Comparison of ENCODE assay signal across 8 cellular contexts in genomic region chr16:84755004-84755672, GRCh38. TPM values are rescaled to one million over a fixed set of nuclear protein-coding genes. Genes with fewer than 3 reads are reported as not detected.
A peak's percentile ranks its signal among the peaks of the same experiment; 100 is the strongest.
DNase-seq lines count a peak whose midpoint lies in the region; ATAC-seq and TF ChIP-seq lines count a peak whose summit lies in the region.

No MANE protein-coding gene starts in this region.

- POLR2A ChIA-PET in naive thymus-derived CD8-positive, alpha-beta T cell (lab: Charles Lee) = interaction anchor here (0.6 to 2.0 kb wide), 4 partner anchors 10 to 197 kb away, joined by 3 to 5 read pairs (median 4); no protein-coding TSS in a partner anchor

- peaks cover 22% of the 10 kb centered on the region; the same call in 1 of the 2 replicates for H3K79me2 ChIP-seq in H9 (ENCODE audit: insufficient read depth, low read length)

- H3K4me1 ChIP-seq in H9 (ENCODE audit: insufficient read depth, low read length) (no peaks in the 10 kb centered on the region; the same call in 1 of the 2 replicates), body of pancreas (peaks cover 14% of the 10 kb centered on the region)

- DNase-seq in Ammon's horn (ENCODE audit: low spot score) = peak; percentile 47
- DNase-seq in H9 = no peak
- no peak for DNase-seq in body of pancreas
- no peak for DNase-seq in naive thymus-derived CD8-positive, alpha-beta T cell
- DNase-seq in SKM-1 treated with dmso at 0.1 percent for 144 hours (lab: John Stamatoyannopoulos, UW; ENCODE audit: unreplicated experiment) = no peak
- no peak for DNase-seq in ACHN
- no peak for DNase-seq in HuH-7 (ENCODE audit: low spot score)

- H3K27ac Mint-ChIP-seq in H9 = peak overlapping the region; percentile 49 to 84 (median 64); a peak in 6 of 7 replicates
- peak overlapping the region; percentile 7 to 95 (median 72) for H3K27ac Mint-ChIP-seq in naive thymus-derived CD8-positive, alpha-beta T cell

- peaks cover 2 to 25% (median 16%) of the 10 kb centered on the region in 3 experiments; a peak in 6 of 7 replicates for H3K36me3 Mint-ChIP-seq in H9 (ENCODE audit: insufficient read depth in 1 of 3, low read depth in 3 of 3)
- peaks cover 0 to 9% (median 5%) of the 10 kb centered on the region in 3 donors for H3K36me3 Mint-ChIP-seq in naive thymus-derived CD8-positive, alpha-beta T cell

- TF ChIP-seq CTCF in H9 (conservative IDR thresholded peaks at IDR 0.05) (no peak), body of pancreas (IDR thresholded peaks at IDR 0.05) (no peak)

- no peaks in the 10 kb centered on the region for H3K27me3 ChIP-seq in H9 (ENCODE audit: insufficient read depth, low read length)
- H3K27me3 ChIP-seq in body of pancreas = no peaks in the 10 kb centered on the region

- peaks cover 3% of the 10 kb centered on the region for H3K79me1 ChIP-seq in H9 (ENCODE audit: insufficient read depth, low read depth, low read length, poor library complexity, severe bottlenecking)

- no peak for ATAC-seq in body of pancreas
- ATAC-seq in naive thymus-derived CD8-positive, alpha-beta T cell = no peak
- ATAC-seq in GM21447 (IDR thresholded peaks at IDR 0.05; ENCODE audit: unreplicated experiment) = no peak

- in situ Hi-C loops in ACHN (cut with HindIII; ENCODE audit: low pct_ligation_motif_present, low pct_unique_long_range_greater_than_20kb, low sequenced_read_pairs) = loop anchor here (25.0 kb wide), 1 partner anchor 207 kb away; no protein-coding TSS in a partner anchor

- no peak overlapping the region for H3T11ph ChIP-seq in H9 (ENCODE audit: low read length)

- no peak overlapping the region for H3K23ac ChIP-seq in H9 (ENCODE audit: insufficient read length, low read depth, low read length)

- H3K4me2 ChIP-seq in H9 (ENCODE audit: insufficient read depth, insufficient read length, low read length) = no peak overlapping the region

- no peak overlapping the region for H3K56ac ChIP-seq in H9 (ENCODE audit: insufficient read length, low read depth, low read length)

- H3K27me3 Mint-ChIP-seq in H9 (ENCODE audit: low read depth) = no peaks in the 10 kb centered on the region
- no peaks in the 10 kb centered on the region for H3K27me3 Mint-ChIP-seq in naive thymus-derived CD8-positive, alpha-beta T cell

- H2BK12ac ChIP-seq in H9 (ENCODE audit: insufficient read length, low read depth, low read length) = no peak overlapping the region

- WGBS in H9 (ENCODE audit: extremely low coverage, insufficient read length, low lambda C conversion rate) = no CpG with 5 or more reads among the region's 17 CpGs
- 79 to 80% methylated on average over 17 of the region's 17 CpGs for WGBS in body of pancreas, 2 donors

- no peak overlapping the region for H2BK120ac ChIP-seq in H9 (ENCODE audit: low read depth, low read length, poor library complexity, severe bottlenecking)

- H3K9ac ChIP-seq in H9 (ENCODE audit: extremely low read depth, insufficient read length, low read length) = no peak overlapping the region

- no peak overlapping the region for H3K27ac ChIP-seq in H9 (ENCODE audit: insufficient read length, low read depth, low read length)
- peak overlapping the region in 3 of 4 donors; percentile 42 to 53 (median 49) for H3K27ac ChIP-seq in body of pancreas

- H3K4ac ChIP-seq in H9 (ENCODE audit: low read depth, low read length) = no peak overlapping the region

- no peak for TF ChIP-seq POLR2A in body of pancreas (IDR thresholded peaks at IDR 0.05)

- H4K5ac ChIP-seq in H9 (ENCODE audit: insufficient read length, low read depth, low read length) = no peak overlapping the region

- peaks cover 0 to under 1% of the 10 kb centered on the region in 2 donors for H3K36me3 ChIP-seq in body of pancreas (replicated peaks in 1 of 2; ENCODE audit: insufficient read depth in 1 of 2, low read depth in 2 of 2)

- H2BK5ac ChIP-seq in H9 (ENCODE audit: insufficient read length, low read length) = no peak overlapping the region

- H2AFZ ChIP-seq in H9 (ENCODE audit: low read length) = no peak overlapping the region

- H2BK20ac ChIP-seq in H9 (ENCODE audit: low read depth, low read length, poor library complexity, severe bottlenecking) = no peak overlapping the region

- no peak overlapping the region for H3K18ac ChIP-seq in H9 (ENCODE audit: insufficient read length, low read depth, low read length)

- H3K4me1 Mint-ChIP-seq in H9 = peaks cover 17 to 18% of the 10 kb centered on the region in 2 experiments
- peaks cover 37 to 88% (median 83%) of the 10 kb centered on the region in 4 donors for H3K4me1 Mint-ChIP-seq in naive thymus-derived CD8-positive, alpha-beta T cell

- H4K8ac ChIP-seq in H9 (replicated peaks; ENCODE audit: insufficient read length, low read depth, low read length) = no peak overlapping the region

- H3K9me3 ChIP-seq in H9 (ENCODE audit: control insufficient read depth, low read depth, low read length) = no peaks in the 10 kb centered on the region
- H3K9me3 ChIP-seq in body of pancreas = no peaks in the 10 kb centered on the region

- no peak overlapping the region for H2BK15ac ChIP-seq in H9 (ENCODE audit: low read depth, low read length)

- H3K9me3 Mint-ChIP-seq in H9 = no peaks in the 10 kb centered on the region
- no peaks in the 10 kb centered on the region for H3K9me3 Mint-ChIP-seq in naive thymus-derived CD8-positive, alpha-beta T cell

- no peak overlapping the region for H3K14ac ChIP-seq in H9 (ENCODE audit: insufficient read depth, low read length)

- no peak overlapping the region; a peak in 1 of 5 replicates for H3K4me3 Mint-ChIP-seq in H9
- peak overlapping the region in 5 of 10 donors; percentile 12 to 60 (median 41) for H3K4me3 Mint-ChIP-seq in naive thymus-derived CD8-positive, alpha-beta T cell

- intact Hi-C loops in body of pancreas (cut with DNase I) = no loop called here

- H4K20me1 ChIP-seq in H9 (ENCODE audit: control insufficient read depth, insufficient read depth, insufficient read length) = no peaks in the 10 kb centered on the region

- H2AK5ac ChIP-seq in H9 (ENCODE audit: insufficient read length, low read length) = no peak overlapping the region

- H3K23me2 ChIP-seq in H9 (ENCODE audit: insufficient read length, low read depth, low read length, poor library complexity, severe bottlenecking) = no peaks in the 10 kb centered on the region

- no peak overlapping the region for H4K91ac ChIP-seq in H9 (ENCODE audit: insufficient read length, low read depth, low read length)

- no peak overlapping the region for H3K4me3 ChIP-seq in body of pancreas

RNA-seq across cellular contexts. Expression of gene USP10, which starts 55.3 kb away (rescaled TPM):
- total RNA-seq in H9 (2021) (203 and 205 TPM in 2 replicates), body of pancreas (10 to 100 TPM; 24.6 to 32.3 TPM)
- total RNA-seq in naive thymus-derived CD8-positive, alpha-beta T cell = 10 to 100 TPM; 79.5 to 87.3 TPM
- 10 to 100 TPM; 61.3 to 89.8 (median 80.7) TPM for polyA plus RNA-seq in naive thymus-derived CD8-positive, alpha-beta T cell
